Comparison of ENCODE assay signal across 30 cellular contexts in the genomic region with DNA sequence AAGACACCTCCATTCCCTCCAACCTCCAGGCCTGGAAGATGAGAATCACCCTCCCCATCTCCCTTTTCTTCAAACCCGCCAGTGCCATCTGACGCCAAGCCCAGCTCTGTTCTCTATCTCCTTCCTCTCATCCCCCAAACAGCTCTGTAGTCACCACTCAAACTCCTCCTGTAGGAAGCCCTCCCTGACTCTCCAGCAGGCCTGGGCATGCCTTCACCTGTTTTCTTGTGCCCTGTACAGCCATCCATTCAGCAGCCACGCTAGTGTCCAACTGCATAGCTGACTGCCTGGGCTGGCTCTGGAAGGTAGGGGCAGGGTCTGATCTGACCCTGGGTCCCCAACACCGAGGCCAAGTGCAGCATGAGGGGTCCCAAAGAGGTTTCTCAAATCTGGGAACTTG. TPM values are rescaled to one million over a fixed set of nuclear protein-coding genes. Genes with fewer than 3 reads are reported as not detected.
A peak's percentile ranks its signal among the peaks of the same experiment; 100 is the strongest.
DNase-seq lines count a peak whose midpoint lies in the region; ATAC-seq, FAIRE-seq and TF ChIP-seq lines count a peak whose summit lies in the region.
"Had no signal": no experiment of that assay in that cellular context is flagged by ENCODE, and none has a peak within 500 bp of the region (broad histone marks: within the 10 kb centered on the region; RNA-seq: fewer than 3 reads in every experiment).

No MANE protein-coding gene starts in this region.

- no peak overlapping the region for H3K4me2 ChIP-seq in neural progenitor cell
- H3K4me2 ChIP-seq: SK-N-SH, smooth muscle cell had no signal

- no peaks in the 10 kb centered on the region for H3K27me3 Mint-ChIP-seq in CD4-positive, CD25-positive, alpha-beta regulatory T cell
- H3K27me3 Mint-ChIP-seq in HFFc6 (ENCODE audit: insufficient read depth) (peaks cover 4% of the 10 kb centered on the region; the same call in 1 of the 2 replicates), neural progenitor cell (ENCODE audit: insufficient read depth, low read depth) (peaks cover 3% of the 10 kb centered on the region), glutamatergic neuron (ENCODE audit: unreplicated experiment) (peaks cover 13% of the 10 kb centered on the region)
- no peaks in the 10 kb centered on the region for H3K27me3 Mint-ChIP-seq in activated T-helper 17 cell treated with anti-CD3 and anti-CD28 coated beads, Interleukin-2, amount 50 U/mL, for 72 hours
- H3K27me3 Mint-ChIP-seq: activated CD4-positive, alpha-beta memory T cell treated with anti-CD3 and anti-CD28 coated beads, Interleukin-2, amount 10 ng/mL, durations not matched to agents 7 days and 5 days; memory B cell had no signal

- peaks cover 11% of the 10 kb centered on the region for H3K36me3 Mint-ChIP-seq in CD4-positive, CD25-positive, alpha-beta regulatory T cell
- H3K36me3 Mint-ChIP-seq in HFFc6 (ENCODE audit: low read depth) (no peaks in the 10 kb centered on the region), neural progenitor cell (no peaks in the 10 kb centered on the region), glutamatergic neuron (ENCODE audit: unreplicated experiment) (peaks cover 6% of the 10 kb centered on the region)
- no peaks in the 10 kb centered on the region for H3K36me3 Mint-ChIP-seq in activated T-helper 17 cell treated with anti-CD3 and anti-CD28 coated beads, Interleukin-2, amount 50 U/mL, for 72 hours (ENCODE audit: low read depth)

- H3K27ac Mint-ChIP-seq in CD4-positive, CD25-positive, alpha-beta regulatory T cell = peak overlapping the region in 2 of 3 donors; percentile 74 to 80
- H3K27ac Mint-ChIP-seq in HFFc6 = peak overlapping the region; percentile 82
- H3K27ac Mint-ChIP-seq in activated T-helper 17 cell treated with anti-CD3 and anti-CD28 coated beads, Interleukin-2, amount 50 U/mL, for 72 hours = peak overlapping the region; percentile 76
- H3K27ac Mint-ChIP-seq in neural progenitor cell = peak overlapping the region; percentile 43
- no peak overlapping the region for H3K27ac Mint-ChIP-seq in glutamatergic neuron (ENCODE audit: unreplicated experiment)
- H3K27ac Mint-ChIP-seq: activated CD4-positive, alpha-beta memory T cell treated with anti-CD3 and anti-CD28 coated beads, Interleukin-2, amount 10 ng/mL, durations not matched to agents 7 days and 5 days had no signal

- no peak overlapping the region for H3K27ac ChIP-seq in CD4-positive, CD25-positive, alpha-beta regulatory T cell (ENCODE audit: insufficient read depth, low read length, poor library complexity, severe bottlenecking)
- no peak overlapping the region for H3K27ac ChIP-seq in neural progenitor cell
- no peak overlapping the region for H3K27ac ChIP-seq in pancreas
- H3K27ac ChIP-seq: C4-2B had no signal

- no peak overlapping the region for H3K9ac ChIP-seq in neural progenitor cell
- H3K9ac ChIP-seq: SK-N-SH had no signal

- no peak overlapping the region for H3K4me3 Mint-ChIP-seq in CD4-positive, CD25-positive, alpha-beta regulatory T cell
- H3K4me3 Mint-ChIP-seq in HFFc6 (no peak overlapping the region; the same call in 1 of the 2 replicates), neural progenitor cell (no peak overlapping the region), glutamatergic neuron (ENCODE audit: unreplicated experiment) (no peak overlapping the region)
- no peak overlapping the region for H3K4me3 Mint-ChIP-seq in activated T-helper 17 cell treated with anti-CD3 and anti-CD28 coated beads, Interleukin-2, amount 50 U/mL, for 72 hours
- H3K4me3 Mint-ChIP-seq: activated CD4-positive, alpha-beta memory T cell treated with anti-CD3 and anti-CD28 coated beads, Interleukin-2, amount 10 ng/mL, durations not matched to agents 7 days and 5 days; memory B cell had no signal

- no peaks in the 10 kb centered on the region for H3K27me3 ChIP-seq in CD4-positive, CD25-positive, alpha-beta regulatory T cell (ENCODE audit: control insufficient read depth, insufficient read depth, low read length)
- no peaks in the 10 kb centered on the region for H3K27me3 ChIP-seq in neural progenitor cell
- H3K27me3 ChIP-seq in pancreas = no peaks in the 10 kb centered on the region
- H3K27me3 ChIP-seq: esophagus muscularis mucosa had no signal

- no peak for FAIRE-seq in pancreas (lab: Jason Lieb, UNC)
- FAIRE-seq: colon had no signal

- peaks cover 7% of the 10 kb centered on the region for H3F3A ChIP-seq in neural progenitor cell (ENCODE audit: low read depth)

- WGBS in pancreas, 2 donors = 94 to 98% methylated on average over 4 of the region's 4 CpGs

- no peak overlapping the region for H2AFZ ChIP-seq in neural progenitor cell (replicated peaks)

- no peaks in the 10 kb centered on the region for H3K79me2 ChIP-seq in neural progenitor cell (ENCODE audit: low read depth)

- H3K36me3 ChIP-seq in CD4-positive, CD25-positive, alpha-beta regulatory T cell (ENCODE audit: control insufficient read depth, insufficient read depth, low read length) = no peaks in the 10 kb centered on the region
- H3K36me3 ChIP-seq in neural progenitor cell (no peaks in the 10 kb centered on the region), pancreas (no peaks in the 10 kb centered on the region)
- H3K36me3 ChIP-seq: esophagus muscularis mucosa had no signal

- H4K20me1 ChIP-seq in neural progenitor cell (ENCODE audit: low read depth) = no peaks in the 10 kb centered on the region

- no peaks in the 10 kb centered on the region for H3K9me3 Mint-ChIP-seq in CD4-positive, CD25-positive, alpha-beta regulatory T cell
- H3K9me3 Mint-ChIP-seq in HFFc6 = no peaks in the 10 kb centered on the region
- H3K9me3 Mint-ChIP-seq in activated T-helper 17 cell treated with anti-CD3 and anti-CD28 coated beads, Interleukin-2, amount 50 U/mL, for 72 hours = no peaks in the 10 kb centered on the region
- H3K9me3 Mint-ChIP-seq in neural progenitor cell = no peaks in the 10 kb centered on the region
- H3K9me3 Mint-ChIP-seq in glutamatergic neuron (ENCODE audit: unreplicated experiment) = peaks cover 18% of the 10 kb centered on the region
- H3K9me3 Mint-ChIP-seq: activated CD4-positive, alpha-beta memory T cell treated with anti-CD3 and anti-CD28 coated beads, Interleukin-2, amount 10 ng/mL, durations not matched to agents 7 days and 5 days; memory B cell had no signal

- TF ChIP-seq CTCF in HFFc6 (IDR thresholded peaks at IDR 0.05) (no peak), neural progenitor cell (IDR thresholded peaks at IDR 0.05) (no peak), pancreas (IDR thresholded peaks at IDR 0.05) (no peak), glutamatergic neuron (IDR thresholded peaks at IDR 0.05; ENCODE audit: partially characterized antibody, unreplicated experiment) (no peak)

- no peaks in the 10 kb centered on the region for H3K4me1 ChIP-seq in CD4-positive, CD25-positive, alpha-beta regulatory T cell (ENCODE audit: control insufficient read depth, insufficient read depth, low read length, poor library complexity, severe bottlenecking)
- H3K4me1 ChIP-seq in neural progenitor cell (peaks cover 5% of the 10 kb centered on the region), pancreas (no peaks in the 10 kb centered on the region)

- H3K9me3 ChIP-seq in CD4-positive, CD25-positive, alpha-beta regulatory T cell (ENCODE audit: control insufficient read depth in 2 of 2, low read length in 2 of 2) = no peaks in the 10 kb centered on the region
- no peaks in the 10 kb centered on the region for H3K9me3 ChIP-seq in neural progenitor cell (ENCODE audit: low read depth)
- no peaks in the 10 kb centered on the region for H3K9me3 ChIP-seq in pancreas
- H3K9me3 ChIP-seq: esophagus muscularis mucosa, SK-N-SH had no signal

- intact Hi-C loops in pancreas (cut with DNase I) = no loop called here

- DNase-seq in CD4-positive, CD25-positive, alpha-beta regulatory T cell = no peak
- DNase-seq in HFFc6 (no peak), neural progenitor cell (ENCODE audit: low spot score) (no peak), pancreas (no peak), glutamatergic neuron (no peak)
- no peak for DNase-seq in stimulated activated naive CD4-positive, alpha-beta T cell (lab: John Stamatoyannopoulos, UW)
- DNase-seq: activated CD4-positive, alpha-beta memory T cell treated with anti-CD3 and anti-CD28 coated beads, Interleukin-2, amount 10 ng/mL, durations not matched to agents 7 days and 5 days; activated CD4-positive, alpha-beta T cell treated with anti-CD3 and anti-CD28 coated beads for 1 hour; activated CD8-positive, alpha-beta memory T cell treated with anti-CD3 and anti-CD28 coated beads, Interleukin-2, amount 50 U/mL, for 48 hours; activated naive CD4-positive, alpha-beta T cell treated with anti-CD3 and anti-CD28 coated beads, Interleukin-2, amount 50 U/mL, for 16 hours; amniotic stem cell; effector CD8-positive, alpha-beta T cell; foreskin melanocyte; KG1; left cardiac atrium; NCI-H1417 treated with DMSO at 0.1 percent for 48 hours; NCI-H2081; NCI-H345; NCI-H774; retina; SK-N-SH; stimulated activated CD4-positive, alpha-beta T cell treated with anti-CD3 and anti-CD28 coated beads, Interleukin-1b, Interleukin-23, amount 100 ng/mL, for 48 hours; T-helper 2 cell had no signal

- peaks cover 0 to 29% (median 20%) of the 10 kb centered on the region in 4 donors for H3K4me1 Mint-ChIP-seq in CD4-positive, CD25-positive, alpha-beta regulatory T cell
- H3K4me1 Mint-ChIP-seq in HFFc6 (ENCODE audit: low read depth) (peaks cover 42% of the 10 kb centered on the region), neural progenitor cell (peaks cover 8% of the 10 kb centered on the region), glutamatergic neuron (ENCODE audit: low read depth, unreplicated experiment) (peaks cover 12% of the 10 kb centered on the region)
- H3K4me1 Mint-ChIP-seq in activated T-helper 17 cell treated with anti-CD3 and anti-CD28 coated beads, Interleukin-2, amount 50 U/mL, for 72 hours = peaks cover 25% of the 10 kb centered on the region

- no peak overlapping the region for H3K4me3 ChIP-seq in CD4-positive, CD25-positive, alpha-beta regulatory T cell (ENCODE audit: low read depth, low read length)
- H3K4me3 ChIP-seq in neural progenitor cell (no peak overlapping the region), pancreas (no peak overlapping the region)
- H3K4me3 ChIP-seq: esophagus muscularis mucosa, smooth muscle cell had no signal

- ATAC-seq in CD4-positive, CD25-positive, alpha-beta regulatory T cell (ENCODE audit: low read depth in 2 of 2) = no peak
- ATAC-seq in activated T-helper 17 cell treated with anti-CD3 and anti-CD28 coated beads, Interleukin-2, amount 50 U/mL, for 72 hours (replicated peaks) = no peak
- ATAC-seq in GM21528 (IDR thresholded peaks at IDR 0.05; ENCODE audit: low FRiP score, unreplicated experiment) (no peak), pancreas (no peak)

RNA-seq across cellular contexts. Expression of a gene that starts 25.0 kb away (rescaled TPM):
- 170 TPM for total RNA-seq in CD4-positive, CD25-positive, alpha-beta regulatory T cell
- 10 to 100 TPM in 3 of 4 donors, 1 to 10 TPM in 1; 8.0 to 23.4 (median 15.9) TPM for polyA plus RNA-seq in CD4-positive, CD25-positive, alpha-beta regulatory T cell
- total RNA-seq in HFFc6 (2021; fragmentation: NEBNext Ultra II Directional; extraction: Animal tissue kit (Norgen Biotek cat#: 25700)) = 1 to 10 TPM; 2.5 to 5.7 (median 4.2) TPM
- 10 to 100 TPM; 26.8 to 54.2 TPM for total RNA-seq in activated T-helper 17 cell treated with anti-CD3 and anti-CD28 coated beads, Interleukin-2, amount 50 U/mL, for 72 hours
- total RNA-seq in neural progenitor cell (ENCODE audit: low replicate concordance) (11.3 and 32.7 TPM in 2 replicates), pancreas (10 to 100 TPM; 24.3 to 72.7 (median 31.8) TPM), glutamatergic neuron (ENCODE audit: unreplicated experiment) (147 TPM)
- 10 to 100 TPM; 33.4 to 92.9 TPM for polyA plus RNA-seq in pancreas
